ENCODE assay signal across 23 cellular contexts in genomic region chr5:1447772-1448361, GRCh38. TPM values are rescaled to one million over a fixed set of nuclear protein-coding genes. Genes with fewer than 3 reads are reported as not detected.
A peak's percentile ranks its signal among the peaks of the same experiment; 100 is the strongest.
DNase-seq lines count a peak whose midpoint lies in the region; ATAC-seq, FAIRE-seq and TF ChIP-seq lines count a peak whose summit lies in the region.
"Had no signal": no experiment of that assay in that cellular context is flagged by ENCODE, and none has a peak within 500 bp of the region (broad histone marks: within the 10 kb centered on the region; RNA-seq: fewer than 3 reads in every experiment).

No MANE protein-coding gene starts in this region.

- H3K4me1 ChIP-seq in mucosa of descending colon (ENCODE audit: low read depth) = peaks cover 5% of the 10 kb centered on the region
- H3K4me1 ChIP-seq: HAP-1, parathyroid adenoma, SJSA1 had no signal

- H3K4me3 ChIP-seq in mucosa of descending colon = no peak overlapping the region
- H3K4me3 ChIP-seq: GM12878, HAP-1, SJSA1, smooth muscle cell had no signal

- intact Hi-C loops in mucosa of descending colon (cut with DNase I, micrococcal nuclease) = no loop called here

- H3K27me3 Mint-ChIP-seq in activated T-helper 17 cell treated with anti-CD3 and anti-CD28 coated beads, Interleukin-2, amount 50 U/mL, for 72 hours = peaks cover 32% of the 10 kb centered on the region

- H3K27ac Mint-ChIP-seq in activated T-helper 17 cell treated with anti-CD3 and anti-CD28 coated beads, Interleukin-2, amount 50 U/mL, for 72 hours = no peak overlapping the region
- H3K27ac Mint-ChIP-seq: activated T-helper 2 cell treated with anti-CD3 and anti-CD28 coated beads, Interferon-gamma antibody, Interleukin-2, Interleukin-4, amounts not matched to agents 10 μg/mL and 5 μg/mL and 100 μg/mL, durations not matched to agents 14 hours and 24 hours and 36 hours had no signal

- TF ChIP-seq POLR2A in H54 (IDR thresholded peaks at IDR 0.05; ENCODE audit: low read depth, low read length) = no peak

- peak; percentile 6 for ATAC-seq in activated T-helper 17 cell treated with anti-CD3 and anti-CD28 coated beads, Interleukin-2, amount 50 U/mL, for 72 hours (replicated peaks)
- ATAC-seq in mucosa of descending colon = peak; percentile 24
- ATAC-seq in GM19463 (IDR thresholded peaks at IDR 0.05; ENCODE audit: unreplicated experiment) = no peak
- ATAC-seq: GM12878 had no signal

- no peaks in the 10 kb centered on the region for H3K36me3 ChIP-seq in mucosa of descending colon (ENCODE audit: low read depth)
- H3K36me3 ChIP-seq: HAP-1, SJSA1 had no signal

- TF ChIP-seq CTCF in mucosa of descending colon (IDR thresholded peaks at IDR 0.05) = no peak

- no peak for FAIRE-seq in H54 (lab: Jason Lieb, UNC)
- FAIRE-seq: endothelial cell of umbilical vein, G401.6, GM12878 had no signal

- no peaks in the 10 kb centered on the region for H3K9me3 Mint-ChIP-seq in activated T-helper 17 cell treated with anti-CD3 and anti-CD28 coated beads, Interleukin-2, amount 50 U/mL, for 72 hours
- H3K9me3 Mint-ChIP-seq: activated T-helper 2 cell treated with anti-CD3 and anti-CD28 coated beads, Interferon-gamma antibody, Interleukin-2, Interleukin-4, amounts not matched to agents 10 μg/mL and 5 μg/mL and 100 μg/mL, durations not matched to agents 14 hours and 24 hours and 36 hours had no signal

- H3K9me3 ChIP-seq in mucosa of descending colon = no peaks in the 10 kb centered on the region
- H3K9me3 ChIP-seq: HAP-1 had no signal

- no peak overlapping the region for H3K4me3 Mint-ChIP-seq in activated T-helper 17 cell treated with anti-CD3 and anti-CD28 coated beads, Interleukin-2, amount 50 U/mL, for 72 hours

- H3K4me1 Mint-ChIP-seq in activated T-helper 17 cell treated with anti-CD3 and anti-CD28 coated beads, Interleukin-2, amount 50 U/mL, for 72 hours = no peaks in the 10 kb centered on the region

- peak; percentile 12 for DNase-seq in stimulated activated CD8-positive, alpha-beta memory T cell treated with anti-CD3 and anti-CD28 coated beads, Interleukin-12 subunit alpha, Interleukin-12 subunit beta, amount 100 ng/mL, for 4 hours (ENCODE audit: low read depth)
- no peak for DNase-seq in stimulated activated CD8-positive, alpha-beta memory T cell treated with anti-CD3 and anti-CD28 coated beads, Interleukin-4, amount 100 ng/mL, for 48 hours
- DNase-seq in mucosa of descending colon = peak in 2 of 3 donors; percentile 15 to 19
- DNase-seq in H54 (ENCODE audit: insufficient read length, low spot score) = no peak
- no peak for DNase-seq in NCI-H2081 treated with DMSO at 0.1 percent for 48 hours (lab: John Stamatoyannopoulos, UW)
- no peak for DNase-seq in occipital lobe (lab: John Stamatoyannopoulos, UW)
- DNase-seq: activated CD4-positive, alpha-beta T cell treated with anti-CD3 and anti-CD28 coated beads for 4 hours; foreskin fibroblast; NCI-H1694; NCI-H510A treated with DMSO at 0.1 percent for 48 hours; T-helper 9 cell had no signal

- H3K36me3 Mint-ChIP-seq in activated T-helper 17 cell treated with anti-CD3 and anti-CD28 coated beads, Interleukin-2, amount 50 U/mL, for 72 hours (ENCODE audit: low read depth) = no peaks in the 10 kb centered on the region

RNA-seq across cellular contexts. Expression of gene SLC6A3, which starts 2.6 kb away (rescaled TPM):
- total RNA-seq in activated T-helper 17 cell treated with anti-CD3 and anti-CD28 coated beads, Interleukin-2, amount 50 U/mL, for 72 hours = not detected
- total RNA-seq in mucosa of descending colon (not detected), occipital lobe (not detected)
- total RNA-seq: activated T-helper 2 cell treated with anti-CD3 and anti-CD28 coated beads, Interferon-gamma antibody, Interleukin-2, Interleukin-4, amounts not matched to agents 10 μg/mL and 5 μg/mL and 100 μg/mL, durations not matched to agents 14 hours and 24 hours and 36 hours; endothelial cell of umbilical vein; GM12878; HT1080; M059J; SJSA1; smooth muscle cell had no signal

Comparison
In these comparisons a context has a peak if more than half of its experiments do, and no peak if none do; other contexts are left out.
1. DNase-seq: peak in stimulated activated CD8-positive, alpha-beta memory T cell treated with anti-CD3 and anti-CD28 coated beads, Interleukin-12 subunit alpha, Interleukin-12 subunit beta, amount 100 ng/mL, for 4 hours (single experiment) and mucosa of descending colon (2 of 3); none in stimulated activated CD8-positive, alpha-beta memory T cell treated with anti-CD3 and anti-CD28 coated beads, Interleukin-4, amount 100 ng/mL, for 48 hours (single experiment), H54 (single experiment), NCI-H2081 treated with DMSO at 0.1 percent for 48 hours (single experiment) and occipital lobe (single experiment).